In genomic region chr1:119560402-119560801, GRCh38 we compare ENCODE assay signal across 13 cellular contexts. TPM values are rescaled to one million over a fixed set of nuclear protein-coding genes. Genes with fewer than 3 reads are reported as not detected.
"Had no signal": no experiment of that assay in that cellular context is flagged by ENCODE, and none has a peak within 500 bp of the region (broad histone marks: within the 10 kb centered on the region; RNA-seq: fewer than 3 reads in every experiment).

No MANE protein-coding gene starts in this region.

RNA-seq across cellular contexts. Expression of gene HSD3B1, which starts 53.4 kb away (rescaled TPM):
- total RNA-seq: activated CD4-positive, alpha-beta memory T cell treated with anti-CD3 and anti-CD28 coated beads, Interleukin-2, amount 10 ng/mL, durations not matched to agents 7 days and 5 days; activated CD4-positive, alpha-beta T cell treated with anti-CD3 and anti-CD28 coated beads for 36 hours; activated CD4-positive, alpha-beta T cell treated with anti-CD3 and anti-CD28 coated beads, Interleukin-2, amount 10 ng/mL, durations not matched to agents 7 days and 5 days; activated CD8-positive, alpha-beta memory T cell treated with anti-CD3 and anti-CD28 coated beads, Interleukin-2, amount 10 ng/mL, durations not matched to agents 7 days and 5 days; activated CD8-positive, alpha-beta T cell treated with anti-CD3 and anti-CD28 coated beads, Interleukin-2, amount 10 ng/mL, durations not matched to agents 7 days and 5 days; activated naive CD8-positive, alpha-beta T cell treated with anti-CD3 and anti-CD28 coated beads, Interleukin-2, amount 10 ng/mL, durations not matched to agents 7 days and 5 days; activated T-helper 2 cell treated with anti-CD3 and anti-CD28 coated beads, Interferon-gamma antibody, Interleukin-2, Interleukin-4, amounts not matched to agents 10 μg/mL and 5 μg/mL and 100 μg/mL, durations not matched to agents 14 hours and 24 hours and 36 hours; ascending aorta; bronchial epithelial cell; chondrocyte; T-helper 2 cell treated with Interferon-gamma antibody and Interleukin-4, amounts not matched to agents 100 ng/mL and 5 ng/mL, for 36 hours; WTC11 had no signal
- polyA plus RNA-seq: adipose tissue had no signal
